Comparison of ENCODE assay signal across 17 cellular contexts in the genomic region with DNA sequence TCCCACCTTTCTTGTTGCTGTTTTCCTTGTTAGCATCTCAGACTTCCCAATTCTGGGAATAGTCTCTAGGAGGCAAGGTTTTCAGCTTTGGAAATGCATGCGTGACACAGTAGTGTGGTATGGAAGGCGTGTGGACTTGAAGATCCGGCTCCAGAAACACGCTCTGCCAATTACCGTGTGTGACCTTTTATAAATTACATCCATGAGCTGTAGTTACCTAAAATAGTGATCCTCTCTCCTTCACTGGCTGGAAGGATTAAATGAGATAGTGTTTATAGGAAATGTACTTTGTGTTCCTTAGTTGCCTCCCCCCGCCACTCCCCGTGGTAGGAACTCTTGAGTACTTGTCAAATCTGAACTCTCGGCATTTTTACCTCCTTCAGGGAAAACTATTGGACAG. TPM values are rescaled to one million over a fixed set of nuclear protein-coding genes. Genes with fewer than 3 reads are reported as not detected.
A peak's percentile ranks its signal among the peaks of the same experiment; 100 is the strongest.
DNase-seq lines count a peak whose midpoint lies in the region; ATAC-seq, FAIRE-seq and TF ChIP-seq lines count a peak whose summit lies in the region.
"Had no signal": no experiment of that assay in that cellular context is flagged by ENCODE, and none has a peak within 500 bp of the region (broad histone marks: within the 10 kb centered on the region; RNA-seq: fewer than 3 reads in every experiment).

No MANE protein-coding gene starts in this region.

- peaks cover 49% of the 10 kb centered on the region for H4K20me1 ChIP-seq in Loucy (ENCODE audit: insufficient read depth, low read length, poor library complexity, severe bottlenecking)

- no peak for DNase-seq in activated naive CD8-positive, alpha-beta T cell treated with anti-CD3 and anti-CD28 coated beads, Interleukin-2, amount 50 U/mL, for 24 hours
- DNase-seq in esophagus muscularis mucosa (ENCODE audit: extremely low spot score) (peak; percentile 80), gastrocnemius medialis (peak; percentile 21 to 30), urothelium cell line (ENCODE audit: low spot score) (no peak), HEK293T (ENCODE audit: extremely low spot score) (no peak)
- no peak for DNase-seq in activated CD4-positive, alpha-beta T cell treated with anti-CD3 and anti-CD28 coated beads for 48 hours
- DNase-seq: BE2C, DMS79 treated with DMSO at 0.1 percent for 48 hours, NCI-H1105, NCI-H2081 treated with DMSO at 0.1 percent for 48 hours, NCI-H748 treated with DMSO at 0.1 percent for 48 hours, OCI-M1, SHP77 treated with DMSO at 0.1 percent for 48 hours, SK-N-SH had no signal

- H3F3A ChIP-seq in Loucy (ENCODE audit: low read depth): peaks cover 37% of the 10 kb centered on the region

- TF ChIP-seq POLR2A in esophagus muscularis mucosa (IDR thresholded peaks at IDR 0.05; ENCODE audit: low read depth) (no peak), gastrocnemius medialis (IDR thresholded peaks at IDR 0.05) (no peak)

- peaks cover 94% of the 10 kb centered on the region for H3K79me2 ChIP-seq in Loucy (ENCODE audit: insufficient read depth, low read length)

- ATAC-seq in activated naive CD8-positive, alpha-beta T cell treated with anti-CD3 and anti-CD28 coated beads, Interleukin-2, amount 50 U/mL, for 24 hours: no peak
- peak; percentile 80 to 85 for ATAC-seq in gastrocnemius medialis

- CTCF ChIA-PET in HEK293T (lab: Yijun Ruan, JAX): interaction anchor here (2.6 kb wide), 1 partner anchor 10 kb away, joined by 10 read pairs; no protein-coding TSS in a partner anchor

- WGBS in esophagus muscularis mucosa: 96% methylated on average over 8 of the region's 8 CpGs

- H3K36me3 ChIP-seq in Loucy (ENCODE audit: insufficient read depth, low read length) (peaks cover 9% of the 10 kb centered on the region), esophagus muscularis mucosa (no peaks in the 10 kb centered on the region), gastrocnemius medialis (no peaks in the 10 kb centered on the region)

- peaks cover 13% of the 10 kb centered on the region for H3K36me3 Mint-ChIP-seq in activated naive CD8-positive, alpha-beta T cell
- H3K36me3 Mint-ChIP-seq in activated naive CD8-positive, alpha-beta T cell treated with anti-CD3 and anti-CD28 coated beads, Interleukin-2, amount 50 U/mL, for 24 hours (ENCODE audit: low read depth): peaks cover 33% of the 10 kb centered on the region

- POLR2A ChIA-PET in HEK293T (lab: Yijun Ruan, JAX): interaction anchor here (2.0 kb wide), 1 partner anchor 10 kb away, joined by 5 read pairs; no protein-coding TSS in a partner anchor

- H3K9me3 Mint-ChIP-seq in activated naive CD8-positive, alpha-beta T cell (ENCODE audit: low read depth): no peaks in the 10 kb centered on the region
- no peaks in the 10 kb centered on the region for H3K9me3 Mint-ChIP-seq in activated naive CD8-positive, alpha-beta T cell treated with anti-CD3 and anti-CD28 coated beads, Interleukin-2, amount 50 U/mL, for 24 hours

- H3K27ac ChIP-seq in esophagus muscularis mucosa (replicated peaks in 1 of 4): no peak overlapping the region
- H3K27ac ChIP-seq in gastrocnemius medialis: peak overlapping the region; percentile 46 to 84 (median 66)

- H3K27me3 ChIP-seq in Loucy (ENCODE audit: insufficient read depth, low read length, poor library complexity, severe bottlenecking) (no peaks in the 10 kb centered on the region), esophagus muscularis mucosa (no peaks in the 10 kb centered on the region), gastrocnemius medialis (no peaks in the 10 kb centered on the region)
- H3K27me3 ChIP-seq: BE2C had no signal

- H3K27ac Mint-ChIP-seq in activated naive CD8-positive, alpha-beta T cell: peak overlapping the region; percentile 8
- H3K27ac Mint-ChIP-seq in activated naive CD8-positive, alpha-beta T cell treated with anti-CD3 and anti-CD28 coated beads, Interleukin-2, amount 50 U/mL, for 24 hours: no peak overlapping the region

- peak overlapping the region; percentile 99 for H3K9ac ChIP-seq in Loucy (ENCODE audit: low read depth, low read length, poor library complexity, severe bottlenecking)
- H3K9ac ChIP-seq: SK-N-SH had no signal

- intact Hi-C loops in esophagus muscularis mucosa (cut with DNase I) (no loop called here), gastrocnemius medialis (cut with DNase I; ENCODE audit: low total_unique reads) (no loop called here)

- H2AFZ ChIP-seq in Loucy (ENCODE audit: low read length): no peak overlapping the region

- no peak overlapping the region for H3K4me3 Mint-ChIP-seq in activated naive CD8-positive, alpha-beta T cell
- H3K4me3 Mint-ChIP-seq in activated naive CD8-positive, alpha-beta T cell treated with anti-CD3 and anti-CD28 coated beads, Interleukin-2, amount 50 U/mL, for 24 hours: no peak overlapping the region

- TF ChIP-seq CTCF in Loucy (conservative IDR thresholded peaks at IDR 0.05; ENCODE audit: low read length) (no peak), esophagus muscularis mucosa (IDR thresholded peaks at IDR 0.05) (no peak), gastrocnemius medialis (IDR thresholded peaks at IDR 0.05 in 4 of 5, conservative IDR thresholded peaks at IDR 0.05 in 1 of 5) (no peak)

- no peak for FAIRE-seq in urothelium cell line (lab: Jason Lieb, UNC)
- FAIRE-seq: A204.1 had no signal

- H3K27me3 Mint-ChIP-seq in activated naive CD8-positive, alpha-beta T cell: no peaks in the 10 kb centered on the region
- H3K27me3 Mint-ChIP-seq in activated naive CD8-positive, alpha-beta T cell treated with anti-CD3 and anti-CD28 coated beads, Interleukin-2, amount 50 U/mL, for 24 hours: no peaks in the 10 kb centered on the region

- no peaks in the 10 kb centered on the region for H3K9me2 ChIP-seq in Loucy (replicated peaks; ENCODE audit: low read depth, low read length)
- H3K9me2 ChIP-seq: SK-N-SH had no signal

- H3K4me2 ChIP-seq in Loucy (ENCODE audit: low read depth, low read length, poor library complexity, severe bottlenecking): peak overlapping the region; percentile 76
- H3K4me2 ChIP-seq: SK-N-SH had no signal

- TF ChIP-seq EP300 in esophagus muscularis mucosa (IDR thresholded peaks at IDR 0.05): no peak

- no peaks in the 10 kb centered on the region for H3K9me3 ChIP-seq in Loucy (ENCODE audit: insufficient read depth, low read depth, low read length)
- H3K9me3 ChIP-seq in esophagus muscularis mucosa: no peaks in the 10 kb centered on the region
- no peaks in the 10 kb centered on the region for H3K9me3 ChIP-seq in gastrocnemius medialis
- H3K9me3 ChIP-seq: BE2C, SK-N-SH had no signal

- H3K4me1 ChIP-seq in Loucy (ENCODE audit: insufficient read depth, low read length, poor library complexity, severe bottlenecking): peaks cover 90% of the 10 kb centered on the region
- peaks cover 0 to under 1% (median 0%) of the 10 kb centered on the region in 4 donors for H3K4me1 ChIP-seq in esophagus muscularis mucosa
- peaks cover 29 to 74% of the 10 kb centered on the region in 2 donors for H3K4me1 ChIP-seq in gastrocnemius medialis
- H3K4me1 ChIP-seq: BE2C had no signal

- peaks cover 70% of the 10 kb centered on the region for H3K4me1 Mint-ChIP-seq in activated naive CD8-positive, alpha-beta T cell (ENCODE audit: low read depth)
- peaks cover 68% of the 10 kb centered on the region for H3K4me1 Mint-ChIP-seq in activated naive CD8-positive, alpha-beta T cell treated with anti-CD3 and anti-CD28 coated beads, Interleukin-2, amount 50 U/mL, for 24 hours

- in situ Hi-C loops in gastrocnemius medialis (cut with MboI; ENCODE audit: low sequenced_read_pairs in 4 of 4): no loop called here

- H3K4me3 ChIP-seq in Loucy (ENCODE audit: low read length, poor library complexity, severe bottlenecking) (peak overlapping the region; percentile 31), esophagus muscularis mucosa (no peak overlapping the region), gastrocnemius medialis (no peak overlapping the region)

TF ChIP-seq in HEK293T, 16 proteins besides CTCF, POLR2A, EP300 and RAD21:
- TF ChIP-seq HDGF (IDR thresholded peaks at IDR 0.05; ENCODE audit: borderline replicate concordance) (no peak), CTBP1 (IDR thresholded peaks at IDR 0.05; ENCODE audit: borderline replicate concordance) (no peak), TARDBP (IDR thresholded peaks at IDR 0.05) (no peak), FOXK2 (IDR thresholded peaks at IDR 0.05) (no peak), L3MBTL2 (conservative IDR thresholded peaks at IDR 0.05) (no peak), BHLHE40 (IDR thresholded peaks at IDR 0.05; ENCODE audit: borderline replicate concordance) (no peak), NFRKB (IDR thresholded peaks at IDR 0.05) (no peak), SP1 (IDR thresholded peaks at IDR 0.05) (no peak)

RNA-seq across cellular contexts. Expression of a gene that starts 13.0 kb away (rescaled TPM):
- 1 to 10 TPM; 2.9 to 5.6 (median 4.2) TPM for total RNA-seq in esophagus muscularis mucosa
- total RNA-seq in gastrocnemius medialis: 10 to 100 TPM in 2 of 4 donors, 1 to 10 TPM in 2; 5.4 to 13.6 (median 10.7) TPM

Comparison
In these comparisons a context has a peak if more than half of its experiments do, and no peak if none do; other contexts are left out.
1. DNase-seq: peak in esophagus muscularis mucosa (single experiment) and gastrocnemius medialis (2 of 2); none in activated naive CD8-positive, alpha-beta T cell treated with anti-CD3 and anti-CD28 coated beads, Interleukin-2, amount 50 U/mL, for 24 hours (single experiment), urothelium cell line (single experiment), HEK293T (single experiment) and activated CD4-positive, alpha-beta T cell treated with anti-CD3 and anti-CD28 coated beads for 48 hours (single experiment).
2. H3K27ac ChIP-seq: peak in gastrocnemius medialis (4 of 4); none in esophagus muscularis mucosa (0 of 4).